In the genomic region with DNA sequence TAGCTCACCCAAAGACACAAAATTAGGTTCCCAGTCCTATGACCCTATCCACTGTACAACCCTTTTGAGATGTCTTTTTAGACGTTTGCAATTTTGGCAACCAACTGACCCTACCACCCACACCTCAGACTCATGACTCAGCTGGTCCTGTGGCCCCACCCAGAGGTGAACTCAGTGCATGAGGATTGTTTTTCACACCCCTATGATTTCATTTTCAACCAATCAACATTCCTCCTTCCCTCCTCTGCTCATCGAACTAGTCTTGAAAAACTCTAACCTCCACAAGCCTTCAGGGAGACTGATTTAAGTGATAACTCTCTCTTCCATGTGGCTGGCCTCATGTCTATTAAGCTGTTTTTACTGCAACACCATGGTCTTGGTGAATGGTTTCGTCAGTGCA, we compare ENCODE assay signal across 22 cellular contexts.
A peak's percentile ranks its signal among the peaks of the same experiment; 100 is the strongest.
DNase-seq lines count a peak whose midpoint lies in the region; ATAC-seq and TF ChIP-seq lines count a peak whose summit lies in the region.
"Had no signal": no experiment of that assay in that cellular context is flagged by ENCODE, and none has a peak within 500 bp of the region (broad histone marks: within the 10 kb centered on the region; RNA-seq: fewer than 3 reads in every experiment).

No MANE protein-coding gene starts in this region.

- H3K9ac ChIP-seq in mammary epithelial cell (ENCODE audit: insufficient read depth, low read length), result no peak overlapping the region
- H3K9ac ChIP-seq: SK-N-SH had no signal

- H3K36me3 ChIP-seq in Peyer's patch, result no peaks in the 10 kb centered on the region
- no peaks in the 10 kb centered on the region for H3K36me3 ChIP-seq in mammary epithelial cell (ENCODE audit: insufficient read depth, low read length)
- H3K36me3 ChIP-seq: HAP-1 had no signal

- no peaks in the 10 kb centered on the region for H4K20me1 ChIP-seq in mammary epithelial cell (ENCODE audit: insufficient read depth, low read length)

- H3K4me1 ChIP-seq in Peyer's patch (no peaks in the 10 kb centered on the region), mammary epithelial cell (ENCODE audit: insufficient read depth, low read length) (no peaks in the 10 kb centered on the region)
- H3K4me1 ChIP-seq: HAP-1 had no signal

- BruUV-seq in mammary epithelial cell (replicated peaks; lab: Mats Ljungman, UMichigan), result no TSS peak

- H3K9me3 ChIP-seq in Peyer's patch, result no peaks in the 10 kb centered on the region
- H3K9me3 ChIP-seq in mammary epithelial cell (replicated peaks; ENCODE audit: insufficient read depth, low read length), result peaks cover 45% of the 10 kb centered on the region
- H3K9me3 ChIP-seq: HAP-1, SK-N-SH had no signal

- no peaks in the 10 kb centered on the region for H3K27me3 ChIP-seq in Peyer's patch
- H3K27me3 ChIP-seq in mammary epithelial cell (ENCODE audit: insufficient read depth, low read length), result no peaks in the 10 kb centered on the region

- no peak overlapping the region for H3K27ac ChIP-seq in Peyer's patch
- H3K27ac ChIP-seq in mammary epithelial cell (ENCODE audit: insufficient read depth, low read depth, low read length), result no peak overlapping the region
- H3K27ac ChIP-seq: C4-2B, RWPE1 had no signal

- dilution Hi-C loops in mammary epithelial cell (cut with HindIII; ENCODE audit: low sequenced_read_pairs), result no loop called here

- H3K79me2 ChIP-seq in mammary epithelial cell (ENCODE audit: insufficient read depth, low read length), result no peaks in the 10 kb centered on the region

- in situ Hi-C loops in mammary epithelial cell (cut with MboI; ENCODE audit: low sequenced_read_pairs in 2 of 2), result no loop called here

- 6% methylated on average over 3 of the region's 3 CpGs for whole genome bisulfite sequencing in mammary epithelial cell (ENCODE audit: low coverage, missing lambda C conversion rate)

- CTCF ChIA-PET in mammary epithelial cell (lab: Charles Lee; ENCODE audit: low non-redundant PET), result no interaction called here

- TF ChIP-seq CTCF in fibroblast of mammary gland (conservative IDR thresholded peaks at IDR 0.05; ENCODE audit: control insufficient read depth, insufficient read depth, low read depth, low read length) (no peak), Peyer's patch (IDR thresholded peaks at IDR 0.05) (no peak), mammary epithelial cell (conservative IDR thresholded peaks at IDR 0.05 in 1 of 2, IDR thresholded peaks at IDR 0.05 in 1 of 2; ENCODE audit: extremely low read depth in 1 of 2, insufficient read depth in 1 of 2, low read depth in 1 of 2, low read length in 2 of 2) (no peak)

- TF ChIP-seq POLR2A in Peyer's patch (IDR thresholded peaks at IDR 0.05), result no peak

- DNase-seq in Daoy (ENCODE audit: low read depth) (peak; percentile 62), NCI-H226 (peak; percentile 59), fibroblast of mammary gland (ENCODE audit: low read depth) (peak; percentile 12), renal cortical epithelial cell (ENCODE audit: low read depth) (peak; percentile 6), Peyer's patch (no peak), mammary epithelial cell (no peak)
- DNase-seq in activated CD4-positive, CD25-positive, alpha-beta regulatory T cell treated with anti-CD3 and anti-CD28 coated beads, Interleukin-2, amount 50 U/mL, for 72 hours, result no peak
- DNase-seq: CD8-positive, alpha-beta memory T cell; IMR-90; MV-4-11; NCI-H1105 treated with DMSO at 0.1 percent for 48 hours; NCI-H2029 treated with DMSO at 0.1 percent for 48 hours; NCI-H345; NCI-H524; NCI-H774; PC-3; SIG-M5; SK-N-SH had no signal

- H2AFZ ChIP-seq in mammary epithelial cell (ENCODE audit: low read depth, low read length), result no peak overlapping the region

- ATAC-seq in HG02623 (IDR thresholded peaks at IDR 0.05; ENCODE audit: unreplicated experiment), result no peak
- ATAC-seq: PC-3 had no signal

- H3K4me2 ChIP-seq in mammary epithelial cell (ENCODE audit: insufficient read depth, low read depth, low read length), result no peak overlapping the region
- H3K4me2 ChIP-seq: SK-N-SH had no signal

- intact Hi-C loops in mammary epithelial cell (cut with micrococcal nuclease), result no loop called here

- H3K4me3 ChIP-seq in fibroblast of mammary gland (ENCODE audit: control insufficient read depth, low read depth, low read length) (no peak overlapping the region), Peyer's patch (no peak overlapping the region), mammary epithelial cell (replicated peaks in 1 of 3; ENCODE audit: insufficient read depth in 1 of 3, low read depth in 2 of 3, low read length in 3 of 3) (no peak overlapping the region)
- H3K4me3 ChIP-seq: HAP-1 had no signal

Comparison
In these comparisons a context has a peak if more than half of its experiments do, and no peak if none do; other contexts are left out.
1. DNase-seq: peak in Daoy (single experiment), NCI-H226 (single experiment), fibroblast of mammary gland (single experiment) and renal cortical epithelial cell (single experiment); none in activated CD4-positive, CD25-positive, alpha-beta regulatory T cell treated with anti-CD3 and anti-CD28 coated beads, Interleukin-2, amount 50 U/mL, for 72 hours (single experiment), Peyer's patch (0 of 3) and mammary epithelial cell (single experiment).